1 cellular context compared by ENCODE assay signal in genomic region chr12:75641031-75641780, GRCh38.
A peak's percentile ranks its signal among the peaks of the same experiment; 100 is the strongest.
TF ChIP-seq lines count a peak whose summit lies in the region.

No MANE protein-coding gene starts in this region.

TF ChIP-seq in GM12878, 131 proteins besides CTCF, POLR2A, EP300 and RAD21 (continued from another document):
- TF ChIP-seq E2F4 (IDR thresholded peaks at IDR 0.05; ENCODE audit: low read depth, low read length) (no peak), TCF12 (IDR thresholded peaks at IDR 0.05; ENCODE audit: low read depth, low read length) (peak; percentile 60; the same call in 1 of the 2 replicates), POLR2AphosphoS5 (IDR thresholded peaks at IDR 0.05; ENCODE audit: low read length) (no peak), BCL11A (IDR thresholded peaks at IDR 0.05; ENCODE audit: low read depth, low read length) (peak; percentile 95), MTA2 (IDR thresholded peaks at IDR 0.05; ENCODE audit: low read depth) (peak; percentile 91), SP1 (IDR thresholded peaks at IDR 0.05; ENCODE audit: low read depth, low read length) (peak; percentile 33), NR2C2 (IDR thresholded peaks at IDR 0.05; ENCODE audit: borderline replicate concordance, control insufficient read depth, insufficient read length, low read depth) (no peak), ZSCAN29 (IDR thresholded peaks at IDR 0.05) (no peak), TARDBP (IDR thresholded peaks at IDR 0.05; ENCODE audit: borderline replicate concordance) (no peak), CHD2 (IDR thresholded peaks at IDR 0.05; ENCODE audit: borderline replicate concordance, low read depth, low read length) (peak; percentile 73; the same call in 1 of the 2 replicates), SRF (IDR thresholded peaks at IDR 0.05; ENCODE audit: low read depth in 2 of 2, low read length in 2 of 2) (0 out of 4 replicates have a peak, but pooled peaks of 1 of the 2 experiments have one; percentile 26)
TF ChIP-seq in GM12878: peak in this region for 56.
